ENCODE assay signal across 12 cellular contexts in the genomic region with DNA sequence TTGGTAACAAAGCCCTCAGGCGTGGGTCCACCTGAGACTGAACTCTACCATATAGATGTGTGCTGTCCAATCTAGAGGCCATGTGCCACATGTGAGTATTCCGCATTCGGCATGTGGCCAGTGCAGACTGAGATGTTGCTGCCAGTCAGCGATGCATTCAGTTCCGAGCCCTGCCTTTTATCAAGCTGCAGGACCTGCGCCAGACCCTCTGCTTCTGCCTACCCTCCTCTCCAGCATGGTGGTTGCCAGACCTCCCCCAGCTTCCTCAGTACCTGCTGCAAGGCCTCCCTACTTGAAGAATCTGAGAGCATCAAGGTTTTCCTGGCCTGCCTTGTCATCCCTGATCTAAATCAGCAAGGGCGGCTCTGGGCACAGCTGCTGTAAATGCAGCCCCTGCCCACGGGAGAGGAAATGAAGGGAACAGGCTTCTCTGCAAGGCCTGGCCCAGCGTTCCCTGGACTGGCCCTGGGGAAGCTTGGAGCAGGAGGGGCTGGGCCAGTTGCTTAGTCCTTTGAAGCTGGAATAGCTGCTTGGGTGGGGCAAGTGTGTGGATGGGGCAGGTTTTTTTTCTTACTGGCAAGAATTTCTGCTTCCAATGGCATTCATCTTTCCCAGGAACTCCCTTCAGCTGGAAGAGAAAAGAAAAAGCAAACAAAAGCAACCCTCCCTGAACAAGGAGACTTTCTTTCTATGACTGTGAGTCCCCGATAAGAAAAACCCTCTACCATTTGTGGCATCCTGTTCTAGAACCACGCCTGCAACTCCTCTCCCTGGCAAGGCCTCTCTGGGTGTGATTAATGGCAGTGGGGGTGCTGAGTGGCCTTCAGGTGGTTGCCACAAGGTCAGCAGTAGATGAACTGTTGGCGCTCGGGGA.
DNase-seq lines count a peak whose midpoint lies in the region; ATAC-seq and TF ChIP-seq lines count a peak whose summit lies in the region.
"Had no signal": no experiment of that assay in that cellular context is flagged by ENCODE, and none has a peak within 500 bp of the region (broad histone marks: within the 10 kb centered on the region; RNA-seq: fewer than 3 reads in every experiment).

No MANE protein-coding gene starts in this region.

- intact Hi-C loops in mucosa of descending colon (cut with DNase I, micrococcal nuclease), result no loop called here
- intact Hi-C loops in head of caudate nucleus (cut with DNase I), result no loop called here
- intact Hi-C loops in dorsolateral prefrontal cortex (cut with DNase I), result no loop called here
- intact Hi-C loops in posterior vena cava (cut with DNase I), result no loop called here

- DNase-seq in CMK (ENCODE audit: low read depth) (peak; percentile 59), Karpas-422 (peak; percentile 32), chondrocyte (ENCODE audit: low spot score) (no peak), mucosa of descending colon (peak in 2 of 3 donors; percentile 57 to 67), head of caudate nucleus (no peak), dorsolateral prefrontal cortex (no peak), DMS79 treated with DMSO at 0.1 percent for 48 hours (lab: John Stamatoyannopoulos, UW) (no peak), posterior vena cava (ENCODE audit: low spot score) (no peak)
- DNase-seq: activated CD4-positive, alpha-beta T cell treated with anti-CD3 and anti-CD28 coated beads, Interleukin-2, amount 50 U/mL, for 1 hour; trophoblast cell had no signal

- no peaks in the 10 kb centered on the region for H3K79me2 ChIP-seq in Karpas-422 (ENCODE audit: low read length)

- no peaks in the 10 kb centered on the region for H3K27me3 Mint-ChIP-seq in chondrocyte (ENCODE audit: low read depth)

- TF ChIP-seq CTCF in chondrocyte (IDR thresholded peaks at IDR 0.05) (no peak), mucosa of descending colon (IDR thresholded peaks at IDR 0.05) (no peak), dorsolateral prefrontal cortex (IDR thresholded peaks at IDR 0.05 in 54 of 56, conservative IDR thresholded peaks at IDR 0.05 in 2 of 56; ENCODE audit: low read depth in 1 of 56, partially characterized antibody in 56 of 56) (no peak)

- no peak overlapping the region for H3K9ac ChIP-seq in Karpas-422 (ENCODE audit: low read length)

- no peak overlapping the region for H3K4me2 ChIP-seq in Karpas-422 (ENCODE audit: low read depth, low read length, poor library complexity, severe bottlenecking)

- H3K27ac ChIP-seq in Karpas-422 (ENCODE audit: low read length) (no peak overlapping the region), dorsolateral prefrontal cortex (no peak overlapping the region)

- ATAC-seq in mucosa of descending colon, result peak; percentile 85

- peak overlapping the region; percentile 72 for H3K27ac Mint-ChIP-seq in chondrocyte (ENCODE audit: unreplicated experiment)
- H3K27ac Mint-ChIP-seq: activated naive CD8-positive, alpha-beta T cell had no signal

- H3K4me3 ChIP-seq in Karpas-422 (ENCODE audit: low read length) (no peak overlapping the region), mucosa of descending colon (no peak overlapping the region), dorsolateral prefrontal cortex (no peak overlapping the region)

- H3K27me3 ChIP-seq in Karpas-422 (ENCODE audit: low read length) (no peaks in the 10 kb centered on the region), dorsolateral prefrontal cortex (peaks cover 0 to 3% (median 0%) of the 10 kb centered on the region in 45 donors)

- no peaks in the 10 kb centered on the region for H3K9me2 ChIP-seq in Karpas-422 (replicated peaks; ENCODE audit: insufficient read depth, low read length)

- H3K4me1 ChIP-seq in Karpas-422 (ENCODE audit: low read length) (no peaks in the 10 kb centered on the region), mucosa of descending colon (ENCODE audit: low read depth) (peaks cover 16% of the 10 kb centered on the region)

- H3K9me3 Mint-ChIP-seq in chondrocyte (ENCODE audit: low read depth), result no peaks in the 10 kb centered on the region

- H3K36me3 ChIP-seq in Karpas-422 (ENCODE audit: insufficient read depth, low read length) (no peaks in the 10 kb centered on the region), mucosa of descending colon (ENCODE audit: low read depth) (no peaks in the 10 kb centered on the region)

- H3K36me3 Mint-ChIP-seq in chondrocyte (ENCODE audit: low read depth), result no peaks in the 10 kb centered on the region
- H3K36me3 Mint-ChIP-seq: activated naive CD8-positive, alpha-beta T cell; CD14-positive monocyte had no signal

- H3K9me3 ChIP-seq in Karpas-422 (ENCODE audit: low read length), result no peaks in the 10 kb centered on the region
- H3K9me3 ChIP-seq in mucosa of descending colon, result no peaks in the 10 kb centered on the region

- H3K4me1 Mint-ChIP-seq in chondrocyte (ENCODE audit: low read depth), result peaks cover 38% of the 10 kb centered on the region

- no peak overlapping the region for H3K4me3 Mint-ChIP-seq in chondrocyte (ENCODE audit: unreplicated experiment)
- H3K4me3 Mint-ChIP-seq: activated naive CD8-positive, alpha-beta T cell; CD14-positive monocyte had no signal

- H2AFZ ChIP-seq in Karpas-422 (ENCODE audit: low read length), result no peak overlapping the region

- H4K20me1 ChIP-seq in Karpas-422 (ENCODE audit: insufficient read depth, low read depth, low read length), result no peaks in the 10 kb centered on the region

Comparison
In these comparisons a context has a peak if more than half of its experiments do, and no peak if none do; other contexts are left out.
1. DNase-seq: peak in CMK (single experiment), Karpas-422 (single experiment) and mucosa of descending colon (2 of 3); none in chondrocyte (single experiment), head of caudate nucleus (0 of 42), dorsolateral prefrontal cortex (0 of 10), DMS79 treated with DMSO at 0.1 percent for 48 hours (single experiment) and posterior vena cava (single experiment).